ENCODE assay signal across 1 cellular context in the genomic region with DNA sequence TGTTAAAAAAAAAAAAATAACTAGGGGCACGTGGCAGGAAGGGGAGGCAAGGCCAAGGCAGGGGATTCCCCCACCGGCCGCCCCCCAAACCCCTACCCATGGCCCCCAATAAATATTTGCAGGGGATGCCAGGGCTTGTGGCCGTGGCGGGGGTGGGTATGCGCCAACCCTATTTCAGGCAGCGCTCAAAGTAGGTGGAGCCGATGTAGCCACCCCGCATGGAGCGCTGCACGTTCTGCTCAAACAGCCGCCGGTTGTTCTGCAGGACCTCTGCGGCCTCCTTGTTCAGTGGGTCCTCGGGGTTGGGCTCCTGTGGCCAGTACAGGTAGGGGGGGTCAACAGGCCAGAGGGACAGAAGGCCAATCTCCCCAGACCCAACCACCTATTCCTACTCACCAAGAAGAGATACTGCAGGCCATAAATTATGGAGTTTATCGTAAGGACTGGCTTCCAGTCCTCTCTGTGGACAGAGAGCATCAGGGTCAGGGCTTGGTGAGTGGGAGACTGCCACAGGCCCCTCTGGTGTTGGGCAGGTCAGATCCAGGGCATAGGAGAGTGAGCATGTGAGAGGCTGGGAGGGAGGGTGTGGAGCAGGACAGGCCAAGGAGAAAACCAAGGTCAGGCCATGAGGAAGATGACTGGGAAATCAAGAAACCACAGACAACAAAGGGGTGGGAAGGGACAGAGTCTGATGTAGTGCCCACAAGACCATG.
TF ChIP-seq lines count a peak whose summit lies in the region.

No MANE protein-coding gene starts in this region.

TF ChIP-seq in GM12878, 131 proteins besides CTCF, POLR2A, EP300 and RAD21:
- TF ChIP-seq JUND (IDR thresholded peaks at IDR 0.05; ENCODE audit: low read depth, low read length) (no peak), SUZ12 (IDR thresholded peaks at IDR 0.05; ENCODE audit: unreplicated experiment) (no peak), E2F4 (IDR thresholded peaks at IDR 0.05; ENCODE audit: low read depth, low read length) (no peak), ZNF384 (IDR thresholded peaks at IDR 0.05; ENCODE audit: borderline replicate concordance, low read depth, low read length) (no peak), TBL1XR1 (IDR thresholded peaks at IDR 0.05; ENCODE audit: low read depth, low read length) (no peak), MEF2A (IDR thresholded peaks at IDR 0.05; ENCODE audit: insufficient read depth, low read depth, low read length) (no peak), SMC3 (IDR thresholded peaks at IDR 0.05; ENCODE audit: borderline replicate concordance, low read length) (no peak), DPF2 (IDR thresholded peaks at IDR 0.05) (no peak)
- TF ChIP-seq, protein P1, sequence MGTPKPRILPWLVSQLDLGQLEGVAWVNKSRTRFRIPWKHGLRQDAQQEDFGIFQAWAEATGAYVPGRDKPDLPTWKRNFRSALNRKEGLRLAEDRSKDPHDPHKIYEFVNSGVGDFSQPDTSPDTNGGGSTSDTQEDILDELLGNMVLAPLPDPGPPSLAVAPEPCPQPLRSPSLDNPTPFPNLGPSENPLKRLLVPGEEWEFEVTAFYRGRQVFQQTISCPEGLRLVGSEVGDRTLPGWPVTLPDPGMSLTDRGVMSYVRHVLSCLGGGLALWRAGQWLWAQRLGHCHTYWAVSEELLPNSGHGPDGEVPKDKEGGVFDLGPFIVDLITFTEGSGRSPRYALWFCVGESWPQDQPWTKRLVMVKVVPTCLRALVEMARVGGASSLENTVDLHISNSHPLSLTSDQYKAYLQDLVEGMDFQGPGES (IDR thresholded peaks at IDR 0.05), result no peak
